14 cellular contexts compared by ENCODE assay signal in the genomic region with DNA sequence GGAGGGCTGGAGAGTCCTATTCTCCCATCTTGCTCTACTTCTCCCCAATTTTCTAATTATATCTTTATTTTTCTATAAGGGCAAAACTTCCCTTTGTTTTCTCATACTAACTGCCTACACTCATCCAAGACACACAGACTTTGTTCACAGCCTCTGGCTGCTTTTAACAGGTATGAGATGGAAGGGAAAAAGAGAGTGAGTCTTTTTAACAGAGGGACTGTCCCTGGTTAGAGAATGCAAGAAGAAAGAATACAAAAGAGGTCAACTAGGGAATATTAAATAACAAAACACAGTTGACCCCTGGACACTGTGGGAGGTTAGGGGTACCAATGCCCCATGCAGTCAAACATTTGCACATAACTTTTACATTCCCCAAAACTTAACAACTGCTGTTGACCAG. TPM values are rescaled to one million over a fixed set of nuclear protein-coding genes. Genes with fewer than 3 reads are reported as not detected.
DNase-seq lines count a peak whose midpoint lies in the region; ATAC-seq and TF ChIP-seq lines count a peak whose summit lies in the region.
"Had no signal": no experiment of that assay in that cellular context is flagged by ENCODE, and none has a peak within 500 bp of the region (broad histone marks: within the 10 kb centered on the region; RNA-seq: fewer than 3 reads in every experiment).

No MANE protein-coding gene starts in this region.

- peaks cover 58% of the 10 kb centered on the region for H3K4me1 Mint-ChIP-seq in activated T-cell treated with anti-CD3 and anti-CD28 coated beads, Interleukin-2, amount 50 U/mL, for 72 hours (ENCODE audit: low read depth)
- H3K4me1 Mint-ChIP-seq in activated T-cell treated with anti-CD3 and anti-CD28 coated beads, Interleukin-2, amount 50 U/mL, for 4 hours (ENCODE audit: low read depth): peaks cover 64% of the 10 kb centered on the region
- H3K4me1 Mint-ChIP-seq in WTC11: peaks cover 25% of the 10 kb centered on the region

- no peak overlapping the region for H3K27ac ChIP-seq in iPS-20b (ENCODE audit: low read length)
- H3K27ac ChIP-seq in substantia nigra (ENCODE audit: low read depth, low read length, poor library complexity, severe bottlenecking): peak overlapping the region; percentile 32
- no peak overlapping the region for H3K27ac ChIP-seq in coronary artery
- H3K27ac ChIP-seq: uterus had no signal

- H3K9ac ChIP-seq in iPS-20b (ENCODE audit: low read depth, low read length): no peak overlapping the region

- H3K4me3 Mint-ChIP-seq in activated T-cell treated with anti-CD3 and anti-CD28 coated beads, Interleukin-2, amount 50 U/mL, for 72 hours: peak overlapping the region in 1 of 2 donors; percentile 8
- no peak overlapping the region for H3K4me3 Mint-ChIP-seq in activated T-cell treated with anti-CD3 and anti-CD28 coated beads, Interleukin-2, amount 50 U/mL, for 4 hours
- no peak overlapping the region for H3K4me3 Mint-ChIP-seq in WTC11

- H3K9me3 Mint-ChIP-seq in activated T-cell treated with anti-CD3 and anti-CD28 coated beads, Interleukin-2, amount 50 U/mL, for 72 hours: peaks cover 12 to 13% of the 10 kb centered on the region in 2 donors
- peaks cover 16% of the 10 kb centered on the region for H3K9me3 Mint-ChIP-seq in activated T-cell treated with anti-CD3 and anti-CD28 coated beads, Interleukin-2, amount 50 U/mL, for 4 hours
- H3K9me3 Mint-ChIP-seq in WTC11: peaks cover 30% of the 10 kb centered on the region

- H3K27me3 Mint-ChIP-seq in activated T-cell treated with anti-CD3 and anti-CD28 coated beads, Interleukin-2, amount 50 U/mL, for 72 hours (ENCODE audit: low read depth): no peaks in the 10 kb centered on the region
- H3K27me3 Mint-ChIP-seq in activated T-cell treated with anti-CD3 and anti-CD28 coated beads, Interleukin-2, amount 50 U/mL, for 4 hours (ENCODE audit: low read depth): no peaks in the 10 kb centered on the region
- H3K27me3 Mint-ChIP-seq in WTC11 (ENCODE audit: low read depth): no peaks in the 10 kb centered on the region

- H3K36me3 ChIP-seq in iPS-20b (ENCODE audit: insufficient read depth, low read depth, low read length): no peaks in the 10 kb centered on the region
- H3K36me3 ChIP-seq: uterus had no signal

- H3K27me3 ChIP-seq in iPS-20b (ENCODE audit: insufficient read depth, low read length): no peaks in the 10 kb centered on the region
- H3K27me3 ChIP-seq: uterus had no signal

- no peak for DNase-seq in activated T-cell treated with anti-CD3 and anti-CD28 coated beads, Interleukin-2, amount 50 U/mL, for 72 hours
- no peak for DNase-seq in activated T-cell treated with anti-CD3 and anti-CD28 coated beads, Interleukin-2, amount 50 U/mL, for 4 hours
- DNase-seq in WTC11 (ENCODE audit: low spot score) (no peak), substantia nigra (lab: John Stamatoyannopoulos, UW) (no peak), cerebellar nuclear complex (lab: John Stamatoyannopoulos, UW) (no peak), coronary artery (ENCODE audit: low spot score) (no peak)
- DNase-seq: ACHN; activated CD4-positive, alpha-beta T cell treated with anti-CD3 and anti-CD28 coated beads for 48 hours; NCI-H1930; right cardiac atrium; Right ventricle myocardium superior; uterus had no signal

- H3K4me1 ChIP-seq in iPS-20b (ENCODE audit: insufficient read depth, low read length): peaks cover 16% of the 10 kb centered on the region; the same call in 1 of the 2 replicates
- H3K4me1 ChIP-seq: uterus had no signal

- H3K27ac Mint-ChIP-seq in activated T-cell treated with anti-CD3 and anti-CD28 coated beads, Interleukin-2, amount 50 U/mL, for 72 hours: peak overlapping the region; percentile 4
- H3K27ac Mint-ChIP-seq in WTC11: no peak overlapping the region

- H3K9me3 ChIP-seq in iPS-20b (ENCODE audit: insufficient read depth, low read depth, low read length): no peaks in the 10 kb centered on the region; the same call in none of the 2 replicates

- CTCF ChIA-PET in WTC11 (lab: Charles Lee): no interaction called here

- H3K36me3 Mint-ChIP-seq in activated T-cell treated with anti-CD3 and anti-CD28 coated beads, Interleukin-2, amount 50 U/mL, for 72 hours (ENCODE audit: insufficient read depth in 2 of 2): peaks cover 49 to 82% of the 10 kb centered on the region in 2 donors
- H3K36me3 Mint-ChIP-seq in activated T-cell treated with anti-CD3 and anti-CD28 coated beads, Interleukin-2, amount 50 U/mL, for 4 hours (ENCODE audit: insufficient read depth): peaks cover 79% of the 10 kb centered on the region
- H3K36me3 Mint-ChIP-seq in WTC11: peaks cover 3% of the 10 kb centered on the region; the same call in 1 of the 2 replicates

- TF ChIP-seq CTCF in WTC11 (IDR thresholded peaks at IDR 0.05): no peak
- no peak for TF ChIP-seq CTCF in coronary artery (IDR thresholded peaks at IDR 0.05)

- ATAC-seq in activated T-cell treated with anti-CD3 and anti-CD28 coated beads, Interleukin-2, amount 50 U/mL, for 72 hours (replicated peaks in 1 of 2): no peak
- no peak for ATAC-seq in activated T-cell treated with anti-CD3 and anti-CD28 coated beads, Interleukin-2, amount 50 U/mL, for 4 hours
- ATAC-seq in WTC11: peak; percentile 58; the same call in 1 of the 2 replicates
- ATAC-seq in GM19455 (IDR thresholded peaks at IDR 0.05; ENCODE audit: unreplicated experiment): no peak

- POLR2A ChIA-PET in WTC11 (lab: Charles Lee): no interaction called here

- H3K4me3 ChIP-seq in iPS-20b (ENCODE audit: low read length) (peak overlapping the region; percentile 43; the same call in 1 of the 2 replicates), coronary artery (no peak overlapping the region)
- H3K4me3 ChIP-seq: uterus had no signal

TF ChIP-seq in WTC11, 78 proteins besides CTCF, POLR2A, EP300 and RAD21:
- TF ChIP-seq, protein P1, sequence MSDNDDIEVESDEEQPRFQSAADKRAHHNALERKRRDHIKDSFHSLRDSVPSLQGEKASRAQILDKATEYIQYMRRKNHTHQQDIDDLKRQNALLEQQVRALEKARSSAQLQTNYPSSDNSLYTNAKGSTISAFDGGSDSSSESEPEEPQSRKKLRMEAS (CRISPR knock-in tag; IDR thresholded peaks at IDR 0.05): no peak
- TF ChIP-seq TEAD4 (CRISPR knock-in tag; IDR thresholded peaks at IDR 0.05): no peak
- no peak for TF ChIP-seq CBFB (CRISPR knock-in tag; IDR thresholded peaks at IDR 0.05; ENCODE audit: low read depth)
- TF ChIP-seq FOXK1 (CRISPR knock-in tag; IDR thresholded peaks at IDR 0.05): no peak
- no peak for TF ChIP-seq ZNF396 (CRISPR knock-in tag; IDR thresholded peaks at IDR 0.05; ENCODE audit: borderline replicate concordance)
- no peak for TF ChIP-seq ZNF138 (CRISPR knock-in tag; conservative IDR thresholded peaks at IDR 0.05)
- TF ChIP-seq ZNF219 (CRISPR knock-in tag; IDR thresholded peaks at IDR 0.05; ENCODE audit: borderline replicate concordance): no peak
- no peak for TF ChIP-seq PRDM15 (CRISPR knock-in tag; IDR thresholded peaks at IDR 0.05)

RNA-seq across cellular contexts. Expression of gene SP100, which starts 41.8 kb away (rescaled TPM):
- 100 to 1,000 TPM; 156 to 217 TPM for total RNA-seq in activated T-cell treated with anti-CD3 and anti-CD28 coated beads, Interleukin-2, amount 50 U/mL, for 72 hours
- 10 to 100 TPM; 50.7 to 69.7 (median 54.9) TPM for total RNA-seq in activated T-cell treated with anti-CD3 and anti-CD28 coated beads, Interleukin-2, amount 50 U/mL, for 4 hours
- total RNA-seq in WTC11 (2021): 0.62 to 1.3 TPM (median 1.2 TPM) in 3 replicates

Comparison
In these comparisons a context has a peak if more than half of its experiments do, and no peak if none do; other contexts are left out.
1. RNA of gene SP100, which starts 41.8 kb away (total RNA-seq): 156 to 217 TPM in activated T-cell treated with anti-CD3 and anti-CD28 coated beads, Interleukin-2, amount 50 U/mL, for 72 hours and 50.7 to 69.7 TPM in activated T-cell treated with anti-CD3 and anti-CD28 coated beads, Interleukin-2, amount 50 U/mL, for 4 hours; 0.62 to 1.3 TPM in WTC11; every median in the first group is over 10 times any median in the second.